Comparison of ENCODE assay signal across 39 cellular contexts in genomic region chr6:31225735-31226134, GRCh38. TPM values are rescaled to one million over a fixed set of nuclear protein-coding genes. Genes with fewer than 3 reads are reported as not detected.
"Had no signal": no experiment of that assay in that cellular context is flagged by ENCODE, and none has a peak within 500 bp of the region (broad histone marks: within the 10 kb centered on the region; RNA-seq: fewer than 3 reads in every experiment).

No MANE protein-coding gene starts in this region.

- H3K4me3 ChIP-seq: ascending aorta, breast epithelium, PC-9, SK-N-MC had no signal

- DNase-seq: activated CD4-positive, alpha-beta memory T cell treated with anti-CD3 and anti-CD28 coated beads, Interleukin-2, amount 10 ng/mL, durations not matched to agents 7 days and 5 days; activated CD4-positive, alpha-beta T cell treated with anti-CD3 and anti-CD28 coated beads for 1 hour; activated CD4-positive, alpha-beta T cell treated with anti-CD3 and anti-CD28 coated beads for 48 hours; activated CD4-positive, CD25-positive, alpha-beta regulatory T cell; activated CD8-positive, alpha-beta memory T cell treated with anti-CD3 and anti-CD28 coated beads for 24 hours; activated CD8-positive, alpha-beta memory T cell treated with anti-CD3 and anti-CD28 coated beads, Interleukin-2, amount 10 ng/mL, durations not matched to agents 7 days and 5 days; activated CD8-positive, alpha-beta memory T cell treated with anti-CD3 and anti-CD28 coated beads, Interleukin-2, amount 50 U/mL, for 48 hours; activated effector memory CD4-positive, alpha-beta T cell treated with anti-CD3 and anti-CD28 coated beads, Interleukin-2, amount 50 U/mL, for 16 hours; activated naive CD4-positive, alpha-beta T cell treated with Interleukin-2 at 50 U/mL for 16 hours; activated naive CD8-positive, alpha-beta T cell treated with anti-CD3 and anti-CD28 coated beads, Interleukin-2, amount 10 ng/mL, durations not matched to agents 7 days and 5 days; activated T-cell treated with anti-CD3 and anti-CD28 coated beads, Interleukin-2, amount 50 U/mL, for 1 hour; activated T-cell treated with anti-CD3 and anti-CD28 coated beads, Interleukin-2, amount 50 U/mL, for 72 hours; amygdala; cerebellar nuclear complex; NCI-H1105; NCI-H1417 treated with DMSO at 0.1 percent for 48 hours; NCI-H187 treated with DMSO at 0.1 percent for 48 hours; NCI-H2107; NCI-H2171; NCI-H226; NCI-H446 treated with DMSO at 0.1 percent for 48 hours; NCI-H524; NCI-H69; NCI-H82; NK-92 treated with Interleukin-12 subunit alpha and Interleukin-12 subunit beta, amount 100 ng/mL, for 24 hours; PC-9; Right ventricle myocardium superior; T1000; WERI-Rb-1 had no signal

- H3K27ac ChIP-seq: ascending aorta, breast epithelium, KMS-11, PC-9, RWPE1, SK-N-MC, WERI-Rb-1 had no signal

- H3K9me3 ChIP-seq: ascending aorta, breast epithelium had no signal

- H3K36me3 ChIP-seq: ascending aorta, breast epithelium, WERI-Rb-1 had no signal

- H3K27me3 ChIP-seq: ascending aorta, breast epithelium had no signal

- H3K9ac ChIP-seq: KMS-11 had no signal

- H3K4me1 ChIP-seq: ascending aorta, breast epithelium had no signal

- ATAC-seq: activated CD8-positive, alpha-beta memory T cell treated with anti-CD3 and anti-CD28 coated beads, Interleukin-2, amount 10 ng/mL, durations not matched to agents 7 days and 5 days; activated T-cell treated with anti-CD3 and anti-CD28 coated beads, Interleukin-2, amount 50 U/mL, for 72 hours; activated T-helper 17 cell treated with anti-CD3 and anti-CD28 coated beads, Interleukin-2, amount 50 U/mL, for 72 hours had no signal

- H2AFZ ChIP-seq: PC-9 had no signal

- FAIRE-seq: RCC 7860 had no signal

- H3K4me2 ChIP-seq: KMS-11, PC-9 had no signal

RNA-seq across cellular contexts. Expression of gene POU5F1, which starts 55.3 kb away (rescaled TPM):
- total RNA-seq: activated CD4-positive, alpha-beta memory T cell treated with anti-CD3 and anti-CD28 coated beads, Interleukin-2, amount 10 ng/mL, durations not matched to agents 7 days and 5 days; activated CD8-positive, alpha-beta memory T cell treated with anti-CD3 and anti-CD28 coated beads, Interleukin-2, amount 10 ng/mL, durations not matched to agents 7 days and 5 days; ascending aorta; M059J; T-helper 1 cell treated with Interleukin-12 subunit alpha and Interleukin-12 subunit beta and Interleukin-4 antibody, amounts not matched to agents 30 ng/mL and 1 ng/mL, for 36 hours; T-helper 2 cell treated with Interferon-gamma antibody and Interleukin-4, amounts not matched to agents 100 ng/mL and 5 ng/mL, for 36 hours had no signal
